In genomic region chr10:46268076-46268881, GRCh38 we compare ENCODE assay signal across 9 cellular contexts. TPM values are rescaled to one million over a fixed set of nuclear protein-coding genes. Genes with fewer than 3 reads are reported as not detected.
DNase-seq lines count a peak whose midpoint lies in the region; ATAC-seq and TF ChIP-seq lines count a peak whose summit lies in the region.
"Had no signal": no experiment of that assay in that cellular context is flagged by ENCODE, and none has a peak within 500 bp of the region (broad histone marks: within the 10 kb centered on the region; RNA-seq: fewer than 3 reads in every experiment).

No MANE protein-coding gene starts in this region.

- ATAC-seq in GM18867 (IDR thresholded peaks at IDR 0.05; ENCODE audit: unreplicated experiment) (peak; percentile 92), HG03175 (IDR thresholded peaks at IDR 0.05; ENCODE audit: unreplicated experiment) (peak; percentile 80)

- H3K9me3 Mint-ChIP-seq in endodermal cell: no peaks in the 10 kb centered on the region

- no peak overlapping the region for H3K4me3 Mint-ChIP-seq in endodermal cell

- H3K4me1 ChIP-seq in endodermal cell (ENCODE audit: control insufficient read depth, insufficient read depth, low read length): no peaks in the 10 kb centered on the region

- no peaks in the 10 kb centered on the region for H3K36me3 ChIP-seq in endodermal cell (ENCODE audit: control insufficient read depth, insufficient read depth, low read length)

- TF ChIP-seq CTCF in endodermal cell (conservative IDR thresholded peaks at IDR 0.05): no peak

- WGBS in endodermal cell (ENCODE audit: insufficient coverage in 1 of 2, insufficient read length in 1 of 2), 2 experiments: 65 to 81% methylated on average over 3 to 10 of the region's 10 CpGs

- H3K27ac ChIP-seq in endodermal cell (ENCODE audit: low read depth, low read length): no peak overlapping the region

- DNase-seq in activated T-cell treated with anti-CD3 and anti-CD28 coated beads for 48 hours (ENCODE audit: low read depth): peak; percentile 47
- peak; percentile 62 to 66 for DNase-seq in stimulated activated CD4-positive, alpha-beta T cell treated with anti-CD3 and anti-CD28 coated beads, Interleukin-2, amount 100 ng/mL, for 24 hours
- DNase-seq in endodermal cell: no peak
- no peak for DNase-seq in SW480 (ENCODE audit: low spot score)
- DNase-seq in NCI-H2029 (lab: John Stamatoyannopoulos, UW): no peak
- DNase-seq in C1 segment of cervical spinal cord (lab: John Stamatoyannopoulos, UW): no peak

- no peaks in the 10 kb centered on the region for H3K27me3 Mint-ChIP-seq in endodermal cell (ENCODE audit: insufficient read depth)

- H3K9ac ChIP-seq in endodermal cell (ENCODE audit: extremely low read depth, low read length, poor library complexity, severe bottlenecking): no peak overlapping the region

- no peaks in the 10 kb centered on the region for H3K9me3 ChIP-seq in endodermal cell (ENCODE audit: control insufficient read depth, low read length)

- no peak overlapping the region for H3K4me3 ChIP-seq in endodermal cell (ENCODE audit: low read length)

- H3K27ac Mint-ChIP-seq in endodermal cell: no peak overlapping the region

- no peaks in the 10 kb centered on the region for H3K36me3 Mint-ChIP-seq in endodermal cell (ENCODE audit: low read depth)

- H3K4me1 Mint-ChIP-seq in endodermal cell: peaks cover 5% of the 10 kb centered on the region

- H3K27me3 ChIP-seq in endodermal cell (ENCODE audit: control insufficient read depth, insufficient read depth, low read length, poor library complexity, severe bottlenecking): no peaks in the 10 kb centered on the region

RNA-seq across cellular contexts. Expression of gene ANTXRL, which starts 18.5 kb away (rescaled TPM):
- total RNA-seq in endodermal cell: not detected
- not detected for polyA plus RNA-seq in endodermal cell (2013, experiment 1 of 2)
- not detected for polyA plus RNA-seq in endodermal cell (2013, experiment 2 of 2)
- polyA plus RNA-seq: neural cell had no signal

Comparison
In these comparisons a context has a peak if more than half of its experiments do, and no peak if none do; other contexts are left out.
1. DNase-seq: peak in activated T-cell treated with anti-CD3 and anti-CD28 coated beads for 48 hours (single experiment) and stimulated activated CD4-positive, alpha-beta T cell treated with anti-CD3 and anti-CD28 coated beads, Interleukin-2, amount 100 ng/mL, for 24 hours (2 of 2); none in endodermal cell (single experiment), SW480 (single experiment), NCI-H2029 (single experiment) and C1 segment of cervical spinal cord (0 of 14).